8 cellular contexts compared by ENCODE assay signal in genomic region chr4:146522098-146522861, GRCh38. TPM values are rescaled to one million over a fixed set of nuclear protein-coding genes. Genes with fewer than 3 reads are reported as not detected.
DNase-seq lines count a peak whose midpoint lies in the region.

No MANE protein-coding gene starts in this region.

- H4K20me1 ChIP-seq in GM23248 (ENCODE audit: insufficient read depth) = no peaks in the 10 kb centered on the region

- peak overlapping the region; percentile 94 for H3K9ac ChIP-seq in GM23248

- no peaks in the 10 kb centered on the region for H3K36me3 ChIP-seq in GM23248 (ENCODE audit: low read depth)
- no peaks in the 10 kb centered on the region for H3K36me3 ChIP-seq in KOPT-K1 (ENCODE audit: insufficient read depth, low read length)
- no peaks in the 10 kb centered on the region for H3K36me3 ChIP-seq in neuron (ENCODE audit: insufficient read depth, low read length)

- H3K9me3 ChIP-seq in GM23248 (ENCODE audit: low read depth) = no peaks in the 10 kb centered on the region
- no peaks in the 10 kb centered on the region for H3K9me3 ChIP-seq in KOPT-K1 (ENCODE audit: insufficient read depth, low read length, poor library complexity, severe bottlenecking)
- H3K9me3 ChIP-seq in neuron (ENCODE audit: low read length) = no peaks in the 10 kb centered on the region

- WGBS in GM23248 (ENCODE audit: low coverage in 1 of 2, low lambda C conversion rate in 2 of 2, missing lambda C conversion rate in 2 of 2), 2 experiments = 0 to 1% methylated on average over 51 to 54 of the region's 62 CpGs

- peaks cover 21% of the 10 kb centered on the region for H3K4me1 ChIP-seq in GM23248 (ENCODE audit: insufficient read depth)
- H3K4me1 ChIP-seq in neuron (ENCODE audit: insufficient read depth, low read length) = peaks cover 10% of the 10 kb centered on the region

- H3K4me3 ChIP-seq in GM23248 = peak overlapping the region; percentile 99
- peak overlapping the region; percentile 62 for H3K4me3 ChIP-seq in neuron (ENCODE audit: low read length)

- DNase-seq in EL (peak; percentile 85), GM23248 (peak; percentile 94), SHP77 (lab: John Stamatoyannopoulos, UW) (peak; percentile 69 to 79), activated gamma-delta T cell (lab: John Stamatoyannopoulos, UW) (peak; percentile 59), foreskin melanocyte (peak; percentile 73), stromal cell of bone marrow (ENCODE audit: low read depth) (peak; percentile 74)

- in situ Hi-C loops in GM23248 (cut with MboI) = no loop called here

- H2AFZ ChIP-seq in GM23248 = peak overlapping the region; percentile 100
- peak overlapping the region; percentile 96 for H2AFZ ChIP-seq in neuron (ENCODE audit: low read depth, low read length)

- peaks cover 43% of the 10 kb centered on the region for H3K79me2 ChIP-seq in GM23248 (ENCODE audit: insufficient read depth)

- H3F3A ChIP-seq in GM23248 (ENCODE audit: insufficient read depth) = 0 out of 2 replicates have a peak, but pooled peaks cover 7% of the 10 kb centered on the region

- H3K9me2 ChIP-seq in GM23248 (ENCODE audit: insufficient read depth) = no peaks in the 10 kb centered on the region

- H3K27me3 ChIP-seq in GM23248 (replicated peaks; ENCODE audit: insufficient read depth) (no peaks in the 10 kb centered on the region), neuron (ENCODE audit: insufficient read depth, low read length) (no peaks in the 10 kb centered on the region)

- H3K27ac ChIP-seq in GM23248 (peak overlapping the region; percentile 88), KOPT-K1 (ENCODE audit: low read depth, low read length, poor library complexity, severe bottlenecking) (peak overlapping the region; percentile 76)

- H3K4me2 ChIP-seq in GM23248 (ENCODE audit: unreplicated experiment) = peak overlapping the region; percentile 98

RNA-seq across cellular contexts. Expression of gene SLC10A7, which starts 0.5 kb away (rescaled TPM):
- total RNA-seq in GM23248 (2014; rRNA removed; shearing (Covaris generic)) = 8.1 and 11.3 TPM in 2 replicates
- 4.5 and 5.0 TPM in 2 replicates for polyA plus RNA-seq in GM23248 (2016; fragmentation: Nextera tagmentation; extraction: Ambion mirVana)

Comparison
In these comparisons a context has a peak if more than half of its experiments do, and no peak if none do; other contexts are left out.
1. Peak in every context shown above with its lines: DNase-seq, H3K4me3 ChIP-seq and H3K27ac ChIP-seq.